27 cellular contexts compared by ENCODE assay signal in genomic region chr11:126277322-126277721, GRCh38.
"Had no signal": no experiment of that assay in that cellular context is flagged by ENCODE, and none has a peak within 500 bp of the region (broad histone marks: within the 10 kb centered on the region; RNA-seq: fewer than 3 reads in every experiment).

No MANE protein-coding gene starts in this region.

- H3K27ac ChIP-seq: brain microvascular endothelial cell, SJSA1 had no signal

- ATAC-seq: activated CD4-positive, alpha-beta T cell treated with anti-CD3 and anti-CD28 coated beads for 36 hours; activated CD4-positive, CD25-positive, alpha-beta regulatory T cell treated with anti-CD3 and anti-CD28 coated beads, Interleukin-2, amount 50 U/mL, for 24 hours; activated CD8-positive, alpha-beta T cell treated with anti-CD3 and anti-CD28 coated beads, Interleukin-2, amount 10 ng/mL, durations not matched to agents 7 days and 5 days; activated T-cell treated with anti-CD3 and anti-CD28 coated beads, Interleukin-2, amount 50 U/mL, for 4 hours; Panc1 had no signal

- H3K36me3 ChIP-seq: SJSA1 had no signal

- H3K9me3 ChIP-seq: SJSA1, SK-N-SH had no signal

- H3K27me3 ChIP-seq: brain microvascular endothelial cell, SJSA1 had no signal

- H3K4me3 ChIP-seq: SJSA1 had no signal

- H3K9ac ChIP-seq: SK-N-SH had no signal

- DNase-seq: activated CD4-positive, alpha-beta T cell treated with anti-CD3 and anti-CD28 coated beads for 36 hours; activated CD4-positive, alpha-beta T cell treated with anti-CD3 and anti-CD28 coated beads, Interleukin-2, amount 10 ng/mL, durations not matched to agents 7 days and 5 days; activated CD4-positive, alpha-beta T cell treated with anti-CD3 and anti-CD28 coated beads, Interleukin-2, amount 50 U/mL, for 48 hours; activated CD8-positive, alpha-beta memory T cell treated with anti-CD3 and anti-CD28 coated beads, Interleukin-2, amount 50 U/mL, for 4 hours; activated CD8-positive, alpha-beta T cell treated with anti-CD3 and anti-CD28 coated beads, Interleukin-2, amount 10 ng/mL, durations not matched to agents 7 days and 5 days; activated naive CD4-positive, alpha-beta T cell; activated naive CD4-positive, alpha-beta T cell treated with anti-CD3 and anti-CD28 coated beads, Interleukin-2, amount 50 U/mL, for 16 hours; activated naive CD8-positive, alpha-beta T cell treated with anti-CD3 and anti-CD28 coated beads for 36 hours; activated T-cell treated with anti-CD3 and anti-CD28 coated beads for 4 hours; activated T-cell treated with anti-CD3 and anti-CD28 coated beads, Interleukin-2, amount 50 U/mL, for 4 hours; amniotic stem cell; aorta; brain microvascular endothelial cell; central memory CD4-positive, alpha-beta T cell; NCI-H1105; NCI-H1417 treated with DMSO at 0.1 percent for 48 hours; NCI-H187 treated with DMSO at 0.1 percent for 48 hours; NCI-H2081 treated with DMSO at 0.1 percent for 48 hours; NCI-H226; NCI-H446 treated with DMSO at 0.1 percent for 48 hours; NCI-H524; SHP77 treated with DMSO at 0.1 percent for 48 hours; SK-N-SH; T-helper 9 cell had no signal

- H3K4me2 ChIP-seq: SK-N-SH had no signal

- H3K4me1 ChIP-seq: SJSA1 had no signal
